ENCODE assay signal across 8 cellular contexts in genomic region chr6:138817799-138818198, GRCh38. TPM values are rescaled to one million over a fixed set of nuclear protein-coding genes. Genes with fewer than 3 reads are reported as not detected.
DNase-seq lines count a peak whose midpoint lies in the region; ATAC-seq and TF ChIP-seq lines count a peak whose summit lies in the region.

No MANE protein-coding gene starts in this region.

- H2AFZ ChIP-seq in SK-N-SH (ENCODE audit: low read depth) (peak overlapping the region; percentile 76; the same call in 1 of the 2 replicates), mammary epithelial cell (ENCODE audit: low read depth, low read length) (peak overlapping the region; percentile 65)

- H3F3A ChIP-seq in SK-N-SH (replicated peaks; ENCODE audit: insufficient read depth), result no peaks in the 10 kb centered on the region

- TF ChIP-seq CTCF in SK-N-SH (IDR thresholded peaks at IDR 0.05), result no peak
- TF ChIP-seq CTCF in mammary epithelial cell (conservative IDR thresholded peaks at IDR 0.05 in 1 of 2, IDR thresholded peaks at IDR 0.05 in 1 of 2; ENCODE audit: extremely low read depth in 1 of 2, insufficient read depth in 1 of 2, low read depth in 1 of 2, low read length in 2 of 2), result no peak
- no peak for TF ChIP-seq CTCF in gastroesophageal sphincter (IDR thresholded peaks at IDR 0.05)

- H3K27me3 ChIP-seq in SK-N-SH (ENCODE audit: insufficient read depth) (no peaks in the 10 kb centered on the region), mammary epithelial cell (ENCODE audit: insufficient read depth, low read length) (no peaks in the 10 kb centered on the region), gastroesophageal sphincter (no peaks in the 10 kb centered on the region)

- in situ Hi-C loops in mammary epithelial cell (cut with MboI; ENCODE audit: low sequenced_read_pairs in 2 of 2), result loop anchor here (5.0 to 10.0 kb wide), 4 partner anchors 107 to 547 kb away; partner anchors contain the start of gene REPS1 (in 2 of the 2)

- no peak for DNase-seq in SK-N-SH
- DNase-seq in NCI-H1436 treated with DMSO at 0.1 percent for 48 hours (lab: John Stamatoyannopoulos, UW), result peak; percentile 18
- peak; percentile 100 for DNase-seq in mammary epithelial cell
- peak; percentile 75 for DNase-seq in myocyte (ENCODE audit: low read depth)
- no peak for DNase-seq in SW480 (ENCODE audit: low spot score)
- no peak for DNase-seq in central memory CD4-positive, alpha-beta T cell

- dilution Hi-C loops in mammary epithelial cell (cut with HindIII; ENCODE audit: low sequenced_read_pairs), result no loop called here

- H3K4me2 ChIP-seq in SK-N-SH, result no peak overlapping the region
- peak overlapping the region; percentile 66 for H3K4me2 ChIP-seq in mammary epithelial cell (ENCODE audit: insufficient read depth, low read depth, low read length)

- TF ChIP-seq RAD21 in SK-N-SH (IDR thresholded peaks at IDR 0.05; ENCODE audit: low read length), result no peak

- CTCF ChIA-PET in SK-N-SH (lab: Yijun Ruan, JAX), result interaction anchor here (1.3 to 2.4 kb wide), 3 partner anchors 14 to 547 kb away, joined by 4 to 9 read pairs (median 5); no protein-coding TSS in a partner anchor
- CTCF ChIA-PET in mammary epithelial cell (lab: Charles Lee; ENCODE audit: low non-redundant PET), result interaction anchor here (0.5 kb wide), 1 partner anchor 1018 kb away, joined by 4 read pairs; no protein-coding TSS in a partner anchor

- intact Hi-C loops in mammary epithelial cell (cut with micrococcal nuclease), result loop anchor here (2.0 to 10.0 kb wide), 4 partner anchors 70 to 517 kb away; partner anchors contain the start of gene HECA

- H3K9me3 ChIP-seq in SK-N-SH, result no peaks in the 10 kb centered on the region
- no peaks in the 10 kb centered on the region for H3K9me3 ChIP-seq in mammary epithelial cell (replicated peaks; ENCODE audit: insufficient read depth, low read length)
- H3K9me3 ChIP-seq in gastroesophageal sphincter, result no peaks in the 10 kb centered on the region

- H3K36me3 ChIP-seq in SK-N-SH (replicated peaks in 1 of 2; ENCODE audit: control insufficient read depth in 1 of 2, insufficient read depth in 2 of 2, low read length in 1 of 2) (no peaks in the 10 kb centered on the region), mammary epithelial cell (ENCODE audit: insufficient read depth, low read length) (no peaks in the 10 kb centered on the region), gastroesophageal sphincter (no peaks in the 10 kb centered on the region)

- H3K27ac ChIP-seq in SK-N-SH (ENCODE audit: low read depth in 2 of 2, low read length in 1 of 2), result no peak overlapping the region
- peak overlapping the region; percentile 98 for H3K27ac ChIP-seq in mammary epithelial cell (ENCODE audit: insufficient read depth, low read depth, low read length)
- H3K27ac ChIP-seq in gastroesophageal sphincter, result no peak overlapping the region

- no TSS peak for BruUV-seq in mammary epithelial cell (replicated peaks; lab: Mats Ljungman, UMichigan)

- no peak for ATAC-seq in SK-N-SH treated with all-trans-retinoic acid at 6 μM for 48 hours
- no peak for ATAC-seq in gastroesophageal sphincter

- POLR2A ChIA-PET in SK-N-SH (lab: Yijun Ruan, JAX), result no interaction called here

- H3K4me1 ChIP-seq in SK-N-SH (ENCODE audit: control insufficient read depth in 1 of 2, insufficient read depth in 2 of 2, low read depth in 1 of 2, low read length in 1 of 2), result no peaks in the 10 kb centered on the region; a peak in 1 of 4 replicates
- peaks cover 53% of the 10 kb centered on the region for H3K4me1 ChIP-seq in mammary epithelial cell (ENCODE audit: insufficient read depth, low read length)
- no peaks in the 10 kb centered on the region for H3K4me1 ChIP-seq in gastroesophageal sphincter

- no peaks in the 10 kb centered on the region for H3K79me2 ChIP-seq in SK-N-SH (ENCODE audit: insufficient read depth)
- no peaks in the 10 kb centered on the region for H3K79me2 ChIP-seq in mammary epithelial cell (ENCODE audit: insufficient read depth, low read length)

- TF ChIP-seq EP300 in SK-N-SH (IDR thresholded peaks at IDR 0.05; ENCODE audit: borderline replicate concordance in 1 of 2, low read depth in 1 of 2, low read length in 1 of 2) (no peak), gastroesophageal sphincter (IDR thresholded peaks at IDR 0.05) (no peak)

- no peaks in the 10 kb centered on the region for H3K9me2 ChIP-seq in SK-N-SH

- H3K4me3 ChIP-seq in SK-N-SH (ENCODE audit: low read depth in 2 of 2, low read length in 1 of 2), result no peak overlapping the region
- H3K4me3 ChIP-seq in mammary epithelial cell (replicated peaks in 1 of 3; ENCODE audit: insufficient read depth in 1 of 3, low read depth in 2 of 3, low read length in 3 of 3), result no peak overlapping the region
- H3K4me3 ChIP-seq in gastroesophageal sphincter, result no peak overlapping the region

- H4K20me1 ChIP-seq in SK-N-SH (ENCODE audit: insufficient read depth) (no peaks in the 10 kb centered on the region), mammary epithelial cell (ENCODE audit: insufficient read depth, low read length) (no peaks in the 10 kb centered on the region)

- WGBS in SK-N-SH (ENCODE audit: low lambda C conversion rate), result 56% methylated on average over 4 of the region's 4 CpGs
- 4% methylated on average over 4 of the region's 4 CpGs for WGBS in mammary epithelial cell (ENCODE audit: low coverage, missing lambda C conversion rate)
- no CpG with 5 or more reads among the region's 4 CpGs for WGBS in gastroesophageal sphincter (ENCODE audit: low coverage in 1 of 2), 2 donors

- H3K9ac ChIP-seq in SK-N-SH (no peak overlapping the region), mammary epithelial cell (ENCODE audit: insufficient read depth, low read length) (peak overlapping the region; percentile 83)

- no peak for TF ChIP-seq POLR2A in gastroesophageal sphincter (IDR thresholded peaks at IDR 0.05)

TF ChIP-seq in SK-N-SH, 30 proteins besides CTCF, POLR2A, EP300 and RAD21 (continues in another document):
- no peak for TF ChIP-seq POLR2AphosphoS5 (IDR thresholded peaks at IDR 0.05; ENCODE audit: low read depth, low read length)
- TF ChIP-seq FOXM1 (IDR thresholded peaks at IDR 0.05; ENCODE audit: low read depth), result no peak
- TF ChIP-seq MAX (IDR thresholded peaks at IDR 0.05; ENCODE audit: low read depth), result no peak
- no peak for TF ChIP-seq JUND (IDR thresholded peaks at IDR 0.05)
- no peak for TF ChIP-seq TEAD4 (IDR thresholded peaks at IDR 0.05; ENCODE audit: borderline replicate concordance, insufficient read depth)

TF ChIP-seq in SK-N-SH treated with all-trans-retinoic acid at 6 μM for 48 hours, 23 proteins besides CTCF, POLR2A, EP300 and RAD21 (continues in another document):
- TF ChIP-seq CREB5 (CRISPR knock-in tag; IDR thresholded peaks at IDR 0.05; ENCODE audit: low read depth), result no peak
- no peak for TF ChIP-seq ARNTL (CRISPR knock-in tag; IDR thresholded peaks at IDR 0.05; ENCODE audit: borderline replicate concordance, low read depth)
- no peak for TF ChIP-seq SNAI2 (CRISPR knock-in tag; IDR thresholded peaks at IDR 0.05)
- no peak for TF ChIP-seq TOX (CRISPR knock-in tag; IDR thresholded peaks at IDR 0.05; ENCODE audit: borderline replicate concordance)
- no peak for TF ChIP-seq ZNF565 (CRISPR knock-in tag; conservative IDR thresholded peaks at IDR 0.05; ENCODE audit: low read depth)
- TF ChIP-seq ISL1 (CRISPR knock-in tag; IDR thresholded peaks at IDR 0.05), result no peak
- no peak for TF ChIP-seq ZC3H10 (CRISPR knock-in tag; IDR thresholded peaks at IDR 0.05)
- no peak for TF ChIP-seq CSRNP3 (CRISPR knock-in tag; IDR thresholded peaks at IDR 0.05)
- TF ChIP-seq RARB (CRISPR knock-in tag; IDR thresholded peaks at IDR 0.05), result no peak
- TF ChIP-seq GLIS3 (CRISPR knock-in tag; IDR thresholded peaks at IDR 0.05), result no peak

RNA-seq across cellular contexts. Expression of gene ECT2L, which starts 21.9 kb away (rescaled TPM):
- polyA plus RNA-seq in SK-N-SH (2012; rRNA removed) (0.02 TPM in 1 of 2 replicates, not detected in the other), mammary epithelial cell (not detected)
- polyA plus RNA-seq in SK-N-SH (2012; cell fraction: cytosol; rRNA removed), result 0.05 TPM in 1 of 2 replicates, not detected in the other
- polyA plus RNA-seq in SK-N-SH (2012; cell fraction: nucleus; rRNA removed), result 0.01 TPM in 2 replicates
- total RNA-seq in mammary epithelial cell (under 1 TPM in 1 of 2 donors, not detected in 1; under 0.01 TPM), myocyte (not detected in 2 replicates), gastroesophageal sphincter (under 1 TPM in 1 of 4 donors, not detected in 3; 0.27 TPM)
- not detected for polyA minus RNA-seq in mammary epithelial cell
- polyA plus RNA-seq in myocyte (2012), result 0.13 TPM

RNA-seq across cellular contexts. Expression of gene CCDC28A, which starts 44.2 kb away (rescaled TPM):
- 11.4 and 13.4 TPM in 2 replicates for polyA plus RNA-seq in SK-N-SH (2012; rRNA removed)
- 15.6 and 25.7 TPM in 2 replicates for polyA plus RNA-seq in SK-N-SH (2012; cell fraction: cytosol; rRNA removed)
- polyA plus RNA-seq in SK-N-SH (2012; cell fraction: nucleus; rRNA removed), result 5.2 and 9.0 TPM in 2 replicates
- total RNA-seq in mammary epithelial cell, result 10 to 100 TPM in 1 of 2 donors, 1 to 10 TPM in 1; 7.3 to 10.3 TPM
- polyA plus RNA-seq in mammary epithelial cell, result 6.4 TPM
- polyA minus RNA-seq in mammary epithelial cell, result 1.2 TPM
- 4.4 and 6.7 TPM in 2 replicates for total RNA-seq in myocyte
- 10.0 TPM for polyA plus RNA-seq in myocyte (2012)
- 10 to 100 TPM; 14.7 to 33.1 (median 16.7) TPM for total RNA-seq in gastroesophageal sphincter

Comparison
In these comparisons a context has a peak if more than half of its experiments do, and no peak if none do; other contexts are left out.
1. DNase-seq: peak in NCI-H1436 treated with DMSO at 0.1 percent for 48 hours (single experiment), mammary epithelial cell (single experiment) and myocyte (single experiment); none in SK-N-SH (single experiment), SW480 (single experiment) and central memory CD4-positive, alpha-beta T cell (single experiment).